ENCODE assay signal across 1 cellular context in the genomic region with DNA sequence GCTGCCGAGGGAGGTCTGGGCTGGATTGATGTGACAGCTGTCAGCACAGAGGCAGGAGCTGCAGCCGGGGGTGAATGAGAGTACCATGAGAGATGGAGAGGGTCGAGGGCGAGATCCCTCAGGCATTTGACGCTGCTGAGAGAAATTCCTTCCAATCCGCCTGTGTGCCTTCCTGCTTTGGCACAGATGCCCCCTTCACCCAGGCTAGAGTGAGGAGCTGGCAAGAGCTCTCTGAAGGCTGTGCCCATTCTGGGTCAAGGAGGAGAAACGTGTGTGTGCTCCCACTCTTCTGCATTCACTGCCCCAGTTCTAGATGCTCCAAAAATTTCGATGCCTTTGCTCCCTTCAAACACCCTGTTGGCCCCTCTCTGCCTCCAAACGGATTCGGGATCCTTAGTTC.
TF ChIP-seq lines count a peak whose summit lies in the region.

No MANE protein-coding gene starts in this region.

TF ChIP-seq in GM23338, 12 proteins besides CTCF, POLR2A, EP300 and RAD21:
- TF ChIP-seq, protein P1, sequence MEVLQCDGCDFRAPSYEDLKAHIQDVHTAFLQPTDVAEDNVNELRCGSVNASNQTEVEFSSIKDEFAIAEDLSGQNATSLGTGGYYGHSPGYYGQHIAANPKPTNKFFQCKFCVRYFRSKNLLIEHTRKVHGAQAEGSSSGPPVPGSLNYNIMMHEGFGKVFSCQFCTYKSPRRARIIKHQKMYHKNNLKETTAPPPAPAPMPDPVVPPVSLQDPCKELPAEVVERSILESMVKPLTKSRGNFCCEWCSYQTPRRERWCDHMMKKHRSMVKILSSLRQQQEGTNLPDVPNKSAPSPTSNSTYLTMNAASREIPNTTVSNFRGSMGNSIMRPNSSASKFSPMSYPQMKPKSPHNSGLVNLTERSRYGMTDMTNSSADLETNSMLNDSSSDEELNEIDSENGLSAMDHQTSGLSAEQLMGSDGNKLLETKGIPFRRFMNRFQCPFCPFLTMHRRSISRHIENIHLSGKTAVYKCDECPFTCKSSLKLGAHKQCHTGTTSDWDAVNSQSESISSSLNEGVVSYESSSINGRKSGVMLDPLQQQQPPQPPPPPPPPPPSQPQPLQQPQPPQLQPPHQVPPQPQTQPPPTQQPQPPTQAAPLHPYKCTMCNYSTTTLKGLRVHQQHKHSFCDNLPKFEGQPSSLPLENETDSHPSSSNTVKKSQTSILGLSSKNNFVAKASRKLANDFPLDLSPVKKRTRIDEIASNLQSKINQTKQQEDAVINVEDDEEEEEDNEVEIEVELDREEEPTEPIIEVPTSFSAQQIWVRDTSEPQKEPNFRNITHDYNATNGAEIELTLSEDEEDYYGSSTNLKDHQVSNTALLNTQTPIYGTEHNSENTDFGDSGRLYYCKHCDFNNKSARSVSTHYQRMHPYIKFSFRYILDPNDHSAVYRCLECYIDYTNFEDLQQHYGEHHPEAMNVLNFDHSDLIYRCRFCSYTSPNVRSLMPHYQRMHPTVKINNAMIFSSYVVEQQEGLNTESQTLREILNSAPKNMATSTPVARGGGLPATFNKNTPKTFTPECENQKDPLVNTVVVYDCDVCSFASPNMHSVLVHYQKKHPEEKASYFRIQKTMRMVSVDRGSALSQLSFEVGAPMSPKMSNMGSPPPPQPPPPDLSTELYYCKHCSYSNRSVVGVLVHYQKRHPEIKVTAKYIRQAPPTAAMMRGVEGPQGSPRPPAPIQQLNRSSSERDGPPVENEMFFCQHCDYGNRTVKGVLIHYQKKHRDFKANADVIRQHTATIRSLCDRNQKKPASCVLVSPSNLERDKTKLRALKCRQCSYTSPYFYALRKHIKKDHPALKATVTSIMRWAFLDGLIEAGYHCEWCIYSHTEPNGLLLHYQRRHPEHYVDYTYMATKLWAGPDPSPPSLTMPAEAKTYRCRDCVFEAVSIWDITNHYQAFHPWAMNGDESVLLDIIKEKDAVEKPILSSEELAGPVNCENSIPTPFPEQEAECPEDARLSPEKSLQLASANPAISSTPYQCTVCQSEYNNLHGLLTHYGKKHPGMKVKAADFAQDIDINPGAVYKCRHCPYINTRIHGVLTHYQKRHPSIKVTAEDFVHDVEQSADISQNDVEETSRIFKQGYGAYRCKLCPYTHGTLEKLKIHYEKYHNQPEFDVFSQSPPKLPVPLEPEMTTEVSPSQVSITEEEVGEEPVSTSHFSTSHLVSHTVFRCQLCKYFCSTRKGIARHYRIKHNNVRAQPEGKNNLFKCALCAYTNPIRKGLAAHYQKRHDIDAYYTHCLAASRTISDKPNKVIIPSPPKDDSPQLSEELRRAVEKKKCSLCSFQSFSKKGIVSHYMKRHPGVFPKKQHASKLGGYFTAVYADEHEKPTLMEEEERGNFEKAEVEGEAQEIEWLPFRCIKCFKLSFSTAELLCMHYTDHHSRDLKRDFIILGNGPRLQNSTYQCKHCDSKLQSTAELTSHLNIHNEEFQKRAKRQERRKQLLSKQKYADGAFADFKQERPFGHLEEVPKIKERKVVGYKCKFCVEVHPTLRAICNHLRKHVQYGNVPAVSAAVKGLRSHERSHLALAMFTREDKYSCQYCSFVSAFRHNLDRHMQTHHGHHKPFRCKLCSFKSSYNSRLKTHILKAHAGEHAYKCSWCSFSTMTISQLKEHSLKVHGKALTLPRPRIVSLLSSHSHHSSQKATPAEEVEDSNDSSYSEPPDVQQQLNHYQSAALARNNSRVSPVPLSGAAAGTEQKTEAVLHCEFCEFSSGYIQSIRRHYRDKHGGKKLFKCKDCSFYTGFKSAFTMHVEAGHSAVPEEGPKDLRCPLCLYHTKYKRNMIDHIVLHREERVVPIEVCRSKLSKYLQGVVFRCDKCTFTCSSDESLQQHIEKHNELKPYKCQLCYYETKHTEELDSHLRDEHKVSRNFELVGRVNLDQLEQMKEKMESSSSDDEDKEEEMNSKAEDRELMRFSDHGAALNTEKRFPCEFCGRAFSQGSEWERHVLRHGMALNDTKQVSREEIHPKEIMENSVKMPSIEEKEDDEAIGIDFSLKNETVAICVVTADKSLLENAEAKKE (CRISPR knock-in tag; IDR thresholded peaks at IDR 0.05): no peak
